In the genomic region with DNA sequence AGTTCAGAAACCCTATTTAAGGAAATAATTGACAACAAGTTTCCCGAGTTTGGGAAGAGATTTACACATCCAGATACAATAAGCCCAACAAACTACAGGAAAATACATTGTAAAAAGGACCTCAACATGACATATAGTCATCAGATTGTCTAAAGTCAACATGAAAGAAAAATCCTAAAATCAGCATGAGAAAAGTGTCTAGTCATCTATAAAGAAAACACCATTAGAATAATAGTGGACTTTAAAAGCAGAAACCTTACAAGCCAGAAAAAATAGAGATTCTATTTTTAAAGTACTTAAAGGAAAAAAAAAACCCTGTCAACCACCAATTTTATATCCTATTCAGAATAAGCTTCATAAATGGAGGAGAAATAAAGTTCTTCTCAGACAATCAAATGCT, we compare ENCODE assay signal across 2 cellular contexts.
TF ChIP-seq lines count a peak whose summit lies in the region.

No MANE protein-coding gene starts in this region.

TF ChIP-seq in HepG2, 621 proteins besides CTCF, POLR2A, EP300 and RAD21:
- TF ChIP-seq NFE2L2 (IDR thresholded peaks at IDR 0.05; ENCODE audit: low read length): peak; percentile 25; the same call in 1 of the 2 replicates
- TF ChIP-seq MAFK (conservative IDR thresholded peaks at IDR 0.05 in 1 of 2, IDR thresholded peaks at IDR 0.05 in 1 of 2; ENCODE audit: low read length in 2 of 2): peak; percentile 52 to 73; a peak in 3 of 4 replicates
- no peak for TF ChIP-seq NFYB (CRISPR knock-in tag; IDR thresholded peaks at IDR 0.05)
- peak; percentile 67 for TF ChIP-seq MAFF (IDR thresholded peaks at IDR 0.05; ENCODE audit: low read depth, low read length)
TF ChIP-seq in HepG2: peak in this region for 3.

TF ChIP-seq in K562, 482 proteins besides CTCF, POLR2A, EP300 and RAD21:
- TF ChIP-seq MAFF (IDR thresholded peaks at IDR 0.05; ENCODE audit: low read length) (peak; percentile 11; the same call in 1 of the 2 replicates), ZNF134 (CRISPR knock-in tag; conservative IDR thresholded peaks at IDR 0.05) (no peak), NCOR1 (IDR thresholded peaks at IDR 0.05) (no peak), HDGF (IDR thresholded peaks at IDR 0.05) (no peak), STAT5B (CRISPR knock-in tag; IDR thresholded peaks at IDR 0.05) (no peak), CEBPG (CRISPR knock-in tag; IDR thresholded peaks at IDR 0.05) (no peak), CEBPG (tag; conservative IDR thresholded peaks at IDR 0.05 in 1 of 2, IDR thresholded peaks at IDR 0.05 in 1 of 2) (no peak), CCNT2 (IDR thresholded peaks at IDR 0.05; ENCODE audit: borderline replicate concordance, extremely low read depth, insufficient read length, low read depth, low read length) (no peak), OTX1 (CRISPR knock-in tag; IDR thresholded peaks at IDR 0.05) (no peak), HSF4 (CRISPR knock-in tag; IDR thresholded peaks at IDR 0.05; ENCODE audit: borderline replicate concordance) (no peak), C11orf30 (IDR thresholded peaks at IDR 0.05; ENCODE audit: low read depth) (0 out of 2 replicates have a peak, but pooled peaks have one; percentile 13), TFAM (CRISPR knock-in tag; conservative IDR thresholded peaks at IDR 0.05) (no peak), SAFB (IDR thresholded peaks at IDR 0.05; ENCODE audit: borderline replicate concordance, low read depth, low read length) (no peak), SRSF9 (IDR thresholded peaks at IDR 0.05; ENCODE audit: borderline replicate concordance, low read depth, low read length) (no peak), ESRRA (IDR thresholded peaks at IDR 0.05; ENCODE audit: borderline replicate concordance, low read depth) (no peak), ZKSCAN1 (IDR thresholded peaks at IDR 0.05; ENCODE audit: low read depth, low read length) (no peak), CXXC5 (CRISPR knock-in tag; IDR thresholded peaks at IDR 0.05) (no peak), BCL6 (CRISPR knock-in tag; IDR thresholded peaks at IDR 0.05) (no peak), GABPB2 (CRISPR knock-in tag; conservative IDR thresholded peaks at IDR 0.05) (no peak), HLTF (IDR thresholded peaks at IDR 0.05) (no peak), HIVEP1 (CRISPR knock-in tag; IDR thresholded peaks at IDR 0.05) (no peak), BCOR (IDR thresholded peaks at IDR 0.05) (no peak), MED1 (CRISPR knock-in tag; IDR thresholded peaks at IDR 0.05; ENCODE audit: borderline replicate concordance) (no peak), ZZZ3 (IDR thresholded peaks at IDR 0.05) (no peak), MAFG (tag; conservative IDR thresholded peaks at IDR 0.05) (peak; percentile 39), FUS (optimal IDR thresholded peaks at IDR 0.05; ENCODE audit: low read depth, low read length) (no peak), MEF2A (IDR thresholded peaks at IDR 0.05; ENCODE audit: control insufficient read depth, low read depth, low read length) (no peak), ZNF316 (IDR thresholded peaks at IDR 0.05) (peak; percentile 80), HEY1 (CRISPR knock-in tag; IDR thresholded peaks at IDR 0.05; ENCODE audit: borderline replicate concordance) (no peak)
- TF ChIP-seq, protein P1, sequence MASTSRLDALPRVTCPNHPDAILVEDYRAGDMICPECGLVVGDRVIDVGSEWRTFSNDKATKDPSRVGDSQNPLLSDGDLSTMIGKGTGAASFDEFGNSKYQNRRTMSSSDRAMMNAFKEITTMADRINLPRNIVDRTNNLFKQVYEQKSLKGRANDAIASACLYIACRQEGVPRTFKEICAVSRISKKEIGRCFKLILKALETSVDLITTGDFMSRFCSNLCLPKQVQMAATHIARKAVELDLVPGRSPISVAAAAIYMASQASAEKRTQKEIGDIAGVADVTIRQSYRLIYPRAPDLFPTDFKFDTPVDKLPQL (IDR thresholded peaks at IDR 0.05; ENCODE audit: extremely low read depth, insufficient read length): no peak
- TF ChIP-seq, protein P2, sequence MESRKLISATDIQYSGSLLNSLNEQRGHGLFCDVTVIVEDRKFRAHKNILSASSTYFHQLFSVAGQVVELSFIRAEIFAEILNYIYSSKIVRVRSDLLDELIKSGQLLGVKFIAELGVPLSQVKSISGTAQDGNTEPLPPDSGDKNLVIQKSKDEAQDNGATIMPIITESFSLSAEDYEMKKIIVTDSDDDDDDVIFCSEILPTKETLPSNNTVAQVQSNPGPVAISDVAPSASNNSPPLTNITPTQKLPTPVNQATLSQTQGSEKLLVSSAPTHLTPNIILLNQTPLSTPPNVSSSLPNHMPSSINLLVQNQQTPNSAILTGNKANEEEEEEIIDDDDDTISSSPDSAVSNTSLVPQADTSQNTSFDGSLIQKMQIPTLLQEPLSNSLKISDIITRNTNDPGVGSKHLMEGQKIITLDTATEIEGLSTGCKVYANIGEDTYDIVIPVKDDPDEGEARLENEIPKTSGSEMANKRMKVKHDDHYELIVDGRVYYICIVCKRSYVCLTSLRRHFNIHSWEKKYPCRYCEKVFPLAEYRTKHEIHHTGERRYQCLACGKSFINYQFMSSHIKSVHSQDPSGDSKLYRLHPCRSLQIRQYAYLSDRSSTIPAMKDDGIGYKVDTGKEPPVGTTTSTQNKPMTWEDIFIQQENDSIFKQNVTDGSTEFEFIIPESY (CRISPR knock-in tag; IDR thresholded peaks at IDR 0.05): no peak
- TF ChIP-seq, protein P3, sequence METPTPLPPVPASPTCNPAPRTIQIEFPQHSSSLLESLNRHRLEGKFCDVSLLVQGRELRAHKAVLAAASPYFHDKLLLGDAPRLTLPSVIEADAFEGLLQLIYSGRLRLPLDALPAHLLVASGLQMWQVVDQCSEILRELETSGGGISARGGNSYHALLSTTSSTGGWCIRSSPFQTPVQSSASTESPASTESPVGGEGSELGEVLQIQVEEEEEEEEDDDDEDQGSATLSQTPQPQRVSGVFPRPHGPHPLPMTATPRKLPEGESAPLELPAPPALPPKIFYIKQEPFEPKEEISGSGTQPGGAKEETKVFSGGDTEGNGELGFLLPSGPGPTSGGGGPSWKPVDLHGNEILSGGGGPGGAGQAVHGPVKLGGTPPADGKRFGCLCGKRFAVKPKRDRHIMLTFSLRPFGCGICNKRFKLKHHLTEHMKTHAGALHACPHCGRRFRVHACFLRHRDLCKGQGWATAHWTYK (CRISPR knock-in tag; IDR thresholded peaks at IDR 0.05): no peak
- TF ChIP-seq, protein P4, sequence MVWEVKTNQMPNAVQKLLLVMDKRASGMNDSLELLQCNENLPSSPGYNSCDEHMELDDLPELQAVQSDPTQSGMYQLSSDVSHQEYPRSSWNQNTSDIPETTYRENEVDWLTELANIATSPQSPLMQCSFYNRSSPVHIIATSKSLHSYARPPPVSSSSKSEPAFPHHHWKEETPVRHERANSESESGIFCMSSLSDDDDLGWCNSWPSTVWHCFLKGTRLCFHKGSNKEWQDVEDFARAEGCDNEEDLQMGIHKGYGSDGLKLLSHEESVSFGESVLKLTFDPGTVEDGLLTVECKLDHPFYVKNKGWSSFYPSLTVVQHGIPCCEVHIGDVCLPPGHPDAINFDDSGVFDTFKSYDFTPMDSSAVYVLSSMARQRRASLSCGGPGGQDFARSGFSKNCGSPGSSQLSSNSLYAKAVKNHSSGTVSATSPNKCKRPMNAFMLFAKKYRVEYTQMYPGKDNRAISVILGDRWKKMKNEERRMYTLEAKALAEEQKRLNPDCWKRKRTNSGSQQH (CRISPR knock-in tag; IDR thresholded peaks at IDR 0.05): no peak
- TF ChIP-seq, protein P5, sequence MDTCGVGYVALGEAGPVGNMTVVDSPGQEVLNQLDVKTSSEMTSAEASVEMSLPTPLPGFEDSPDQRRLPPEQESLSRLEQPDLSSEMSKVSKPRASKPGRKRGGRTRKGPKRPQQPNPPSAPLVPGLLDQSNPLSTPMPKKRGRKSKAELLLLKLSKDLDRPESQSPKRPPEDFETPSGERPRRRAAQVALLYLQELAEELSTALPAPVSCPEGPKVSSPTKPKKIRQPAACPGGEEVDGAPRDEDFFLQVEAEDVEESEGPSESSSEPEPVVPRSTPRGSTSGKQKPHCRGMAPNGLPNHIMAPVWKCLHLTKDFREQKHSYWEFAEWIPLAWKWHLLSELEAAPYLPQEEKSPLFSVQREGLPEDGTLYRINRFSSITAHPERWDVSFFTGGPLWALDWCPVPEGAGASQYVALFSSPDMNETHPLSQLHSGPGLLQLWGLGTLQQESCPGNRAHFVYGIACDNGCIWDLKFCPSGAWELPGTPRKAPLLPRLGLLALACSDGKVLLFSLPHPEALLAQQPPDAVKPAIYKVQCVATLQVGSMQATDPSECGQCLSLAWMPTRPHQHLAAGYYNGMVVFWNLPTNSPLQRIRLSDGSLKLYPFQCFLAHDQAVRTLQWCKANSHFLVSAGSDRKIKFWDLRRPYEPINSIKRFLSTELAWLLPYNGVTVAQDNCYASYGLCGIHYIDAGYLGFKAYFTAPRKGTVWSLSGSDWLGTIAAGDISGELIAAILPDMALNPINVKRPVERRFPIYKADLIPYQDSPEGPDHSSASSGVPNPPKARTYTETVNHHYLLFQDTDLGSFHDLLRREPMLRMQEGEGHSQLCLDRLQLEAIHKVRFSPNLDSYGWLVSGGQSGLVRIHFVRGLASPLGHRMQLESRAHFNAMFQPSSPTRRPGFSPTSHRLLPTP (IDR thresholded peaks at IDR 0.05; ENCODE audit: borderline replicate concordance, extremely low read depth, insufficient read length): no peak
- TF ChIP-seq, protein P6, sequence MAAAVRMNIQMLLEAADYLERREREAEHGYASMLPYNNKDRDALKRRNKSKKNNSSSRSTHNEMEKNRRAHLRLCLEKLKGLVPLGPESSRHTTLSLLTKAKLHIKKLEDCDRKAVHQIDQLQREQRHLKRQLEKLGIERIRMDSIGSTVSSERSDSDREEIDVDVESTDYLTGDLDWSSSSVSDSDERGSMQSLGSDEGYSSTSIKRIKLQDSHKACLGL (CRISPR knock-in tag; IDR thresholded peaks at IDR 0.05; ENCODE audit: borderline replicate concordance, poor library complexity, severe bottlenecking): no peak
